8 cellular contexts compared by ENCODE assay signal in genomic region chr2:87445613-87446312, GRCh38.
A peak's percentile ranks its signal among the peaks of the same experiment; 100 is the strongest.
DNase-seq lines count a peak whose midpoint lies in the region; ATAC-seq, FAIRE-seq and TF ChIP-seq lines count a peak whose summit lies in the region.
"Not testable (repeated sequence)": the region's sequence is repeated elsewhere in the genome, so short reads cannot be mapped to it uniquely, and the experiment has no call there.

No MANE protein-coding gene starts in this region.

- not testable (repeated sequence) for H3K79me2 ChIP-seq in Karpas-422 (ENCODE audit: low read length)

- H3K4me3 Mint-ChIP-seq in T-helper 1 cell treated with Interleukin-12 subunit alpha and Interleukin-12 subunit beta and Interleukin-4 antibody, amounts not matched to agents 30 μg/mL and 1 μg/mL, for 36 hours = not testable (repeated sequence)
- peak overlapping the region; percentile 76 for H3K4me3 Mint-ChIP-seq in activated T-cell treated with anti-CD3 and anti-CD28 coated beads, Interleukin-2, amount 50 U/mL, for 4 hours

- not testable (repeated sequence) for H3K9me3 ChIP-seq in Karpas-422 (ENCODE audit: low read length)

- not testable (repeated sequence) for H3K4me2 ChIP-seq in Karpas-422 (ENCODE audit: low read depth, low read length, poor library complexity, severe bottlenecking)

- H3K27ac ChIP-seq in Karpas-422 (ENCODE audit: low read length) = not testable (repeated sequence)

- not testable (repeated sequence) for H3K36me3 ChIP-seq in Karpas-422 (ENCODE audit: insufficient read depth, low read length)

- not testable (repeated sequence) for H2AFZ ChIP-seq in Karpas-422 (ENCODE audit: low read length)

- H3K9me3 Mint-ChIP-seq in T-helper 1 cell treated with Interleukin-12 subunit alpha and Interleukin-12 subunit beta and Interleukin-4 antibody, amounts not matched to agents 30 μg/mL and 1 μg/mL, for 36 hours; activated T-cell treated with anti-CD3 and anti-CD28 coated beads, Interleukin-2, amount 50 U/mL, for 4 hours: not testable (repeated sequence)

- peaks cover 16% of the 10 kb centered on the region for H3K4me1 Mint-ChIP-seq in T-helper 1 cell treated with Interleukin-12 subunit alpha and Interleukin-12 subunit beta and Interleukin-4 antibody, amounts not matched to agents 30 μg/mL and 1 μg/mL, for 36 hours (ENCODE audit: low read depth)
- H3K4me1 Mint-ChIP-seq in activated T-cell treated with anti-CD3 and anti-CD28 coated beads, Interleukin-2, amount 50 U/mL, for 4 hours (ENCODE audit: low read depth) = peaks cover 41% of the 10 kb centered on the region

- not testable (repeated sequence) for H4K20me1 ChIP-seq in Karpas-422 (ENCODE audit: insufficient read depth, low read depth, low read length)

- peak; percentile 68 to 76 for ATAC-seq in activated T-cell treated with anti-CD3 and anti-CD28 coated beads, Interleukin-2, amount 50 U/mL, for 4 hours
- ATAC-seq in omental fat pad (ENCODE audit: low FRiP score) = peak; percentile 71

- peak overlapping the region; percentile 75 for H3K27ac Mint-ChIP-seq in T-helper 1 cell treated with Interleukin-12 subunit alpha and Interleukin-12 subunit beta and Interleukin-4 antibody, amounts not matched to agents 30 μg/mL and 1 μg/mL, for 36 hours

- H3K9me2 ChIP-seq in Karpas-422 (replicated peaks; ENCODE audit: insufficient read depth, low read length) = not testable (repeated sequence)

- not testable (repeated sequence) for H3K27me3 ChIP-seq in Karpas-422 (ENCODE audit: low read length)

- DNase-seq in AG10803 (ENCODE audit: low read depth) (peak; percentile 30), Karpas-422 (peak; percentile 20), amniotic epithelial cell (ENCODE audit: low read depth) (peak; percentile 5), fibroblast of the aortic adventitia (ENCODE audit: low read depth) (peak; percentile 31)
- DNase-seq in activated T-cell treated with anti-CD3 and anti-CD28 coated beads, Interleukin-2, amount 50 U/mL, for 4 hours; omental fat pad (ENCODE audit: low spot score); urothelium cell line (ENCODE audit: low spot score): not testable (repeated sequence)

- H3K4me1 ChIP-seq in Karpas-422 (ENCODE audit: low read length) = peaks cover 22% of the 10 kb centered on the region

- H3K4me3 ChIP-seq in AG10803 (ENCODE audit: low read length); Karpas-422 (ENCODE audit: low read length); fibroblast of the aortic adventitia (ENCODE audit: low read depth, low read length): not testable (repeated sequence)

- peak; percentile 83 for FAIRE-seq in urothelium cell line (lab: Jason Lieb, UNC)

- H3K27me3 Mint-ChIP-seq in T-helper 1 cell treated with Interleukin-12 subunit alpha and Interleukin-12 subunit beta and Interleukin-4 antibody, amounts not matched to agents 30 μg/mL and 1 μg/mL, for 36 hours (ENCODE audit: low read depth); activated T-cell treated with anti-CD3 and anti-CD28 coated beads, Interleukin-2, amount 50 U/mL, for 4 hours (ENCODE audit: low read depth): not testable (repeated sequence)

- not testable (repeated sequence) for TF ChIP-seq CTCF in AG10803 (conservative IDR thresholded peaks at IDR 0.05; ENCODE audit: low read length); fibroblast of the aortic adventitia (IDR thresholded peaks at IDR 0.05; ENCODE audit: insufficient read depth, low read length); omental fat pad (IDR thresholded peaks at IDR 0.05)

- not testable (repeated sequence) for H3K36me3 Mint-ChIP-seq in T-helper 1 cell treated with Interleukin-12 subunit alpha and Interleukin-12 subunit beta and Interleukin-4 antibody, amounts not matched to agents 30 μg/mL and 1 μg/mL, for 36 hours (ENCODE audit: low read depth); activated T-cell treated with anti-CD3 and anti-CD28 coated beads, Interleukin-2, amount 50 U/mL, for 4 hours (ENCODE audit: insufficient read depth)

- H3K9ac ChIP-seq in Karpas-422 (ENCODE audit: low read length) = not testable (repeated sequence)
